ENCODE assay signal across 15 cellular contexts in genomic region chr20:45948742-45949541, GRCh38. TPM values are rescaled to one million over a fixed set of nuclear protein-coding genes. Genes with fewer than 3 reads are reported as not detected.
DNase-seq lines count a peak whose midpoint lies in the region; ATAC-seq and TF ChIP-seq lines count a peak whose summit lies in the region.
"Had no signal": no experiment of that assay in that cellular context is flagged by ENCODE, and none has a peak within 500 bp of the region (broad histone marks: within the 10 kb centered on the region; RNA-seq: fewer than 3 reads in every experiment).

No MANE protein-coding gene starts in this region.

- H3K4me3 Mint-ChIP-seq in activated naive CD4-positive, alpha-beta T cell treated with anti-CD3 and anti-CD28 coated beads for 36 hours = no peak overlapping the region
- H3K4me3 Mint-ChIP-seq in endodermal cell = no peak overlapping the region
- H3K4me3 Mint-ChIP-seq in stimulated activated effector memory CD8-positive, alpha-beta T cell treated with anti-CD3 and anti-CD28 coated beads, Interleukin-12 subunit alpha, Interleukin-12 subunit beta, amount 100 ng/mL, for 72 hours = no peak overlapping the region

- H3K27me3 Mint-ChIP-seq in activated naive CD4-positive, alpha-beta T cell treated with anti-CD3 and anti-CD28 coated beads for 36 hours (ENCODE audit: low read depth) = no peaks in the 10 kb centered on the region
- no peaks in the 10 kb centered on the region for H3K27me3 Mint-ChIP-seq in endodermal cell (ENCODE audit: insufficient read depth)

- H3K27ac Mint-ChIP-seq in activated naive CD4-positive, alpha-beta T cell treated with anti-CD3 and anti-CD28 coated beads for 36 hours = peak overlapping the region; percentile 71
- no peak overlapping the region for H3K27ac Mint-ChIP-seq in endodermal cell
- peak overlapping the region; percentile 88 for H3K27ac Mint-ChIP-seq in stimulated activated effector memory CD8-positive, alpha-beta T cell treated with anti-CD3 and anti-CD28 coated beads, Interleukin-12 subunit alpha, Interleukin-12 subunit beta, amount 100 ng/mL, for 72 hours

- no peaks in the 10 kb centered on the region for H3K9me2 ChIP-seq in OCI-LY7 (ENCODE audit: insufficient read depth, low read length)

- no peaks in the 10 kb centered on the region for H3K9me3 Mint-ChIP-seq in activated naive CD4-positive, alpha-beta T cell treated with anti-CD3 and anti-CD28 coated beads for 36 hours
- no peaks in the 10 kb centered on the region for H3K9me3 Mint-ChIP-seq in endodermal cell
- no peaks in the 10 kb centered on the region for H3K9me3 Mint-ChIP-seq in stimulated activated effector memory CD8-positive, alpha-beta T cell treated with anti-CD3 and anti-CD28 coated beads, Interleukin-12 subunit alpha, Interleukin-12 subunit beta, amount 100 ng/mL, for 72 hours

- no peaks in the 10 kb centered on the region for H4K20me1 ChIP-seq in OCI-LY7 (ENCODE audit: insufficient read depth, low read length)

- H3K9ac ChIP-seq in endodermal cell (ENCODE audit: extremely low read depth, low read length, poor library complexity, severe bottlenecking) = no peak overlapping the region

- no peak for TF ChIP-seq POLR2A in vagina (IDR thresholded peaks at IDR 0.05)

- POLR2A ChIA-PET in OCI-LY7 (lab: Charles Lee) = interaction anchor here (2.0 kb wide), 1 partner anchor 15 kb away, joined by 4 read pairs; the partner anchor contains the start of gene PCIF1

- no peak overlapping the region for H3K4me2 ChIP-seq in OCI-LY7 (ENCODE audit: low read length)

- TF ChIP-seq CTCF in OCI-LY7 (conservative IDR thresholded peaks at IDR 0.05; ENCODE audit: low read length) = no peak
- no peak for TF ChIP-seq CTCF in endodermal cell (conservative IDR thresholded peaks at IDR 0.05)
- TF ChIP-seq CTCF in vagina (IDR thresholded peaks at IDR 0.05) = no peak

- H3K27ac ChIP-seq in OCI-LY7 (ENCODE audit: low read depth, low read length, poor library complexity, severe bottlenecking) = no peak overlapping the region
- H3K27ac ChIP-seq in endodermal cell (ENCODE audit: low read depth, low read length) = peak overlapping the region; percentile 8
- H3K27ac ChIP-seq in vagina = no peak overlapping the region
- H3K27ac ChIP-seq: upper lobe of left lung had no signal

- DNase-seq in activated naive CD4-positive, alpha-beta T cell treated with anti-CD3 and anti-CD28 coated beads for 36 hours = no peak
- DNase-seq in activated naive CD4-positive, alpha-beta T cell treated with Interleukin-2 at 50 U/mL for 16 hours = no peak
- DNase-seq in OCI-LY7 (ENCODE audit: low spot score) (no peak), endodermal cell (no peak), vagina (ENCODE audit: extremely low spot score in 2 of 2) (no peak)
- no peak for DNase-seq in stimulated activated effector memory CD8-positive, alpha-beta T cell treated with anti-CD3 and anti-CD28 coated beads, Interleukin-12 subunit alpha, Interleukin-12 subunit beta, amount 100 ng/mL, for 72 hours (ENCODE audit: low spot score in 2 of 2)
- DNase-seq: activated CD8-positive, alpha-beta memory T cell treated with anti-CD3 and anti-CD28 coated beads, Interleukin-2, amount 50 U/mL, for 48 hours; DMS79 treated with DMSO at 0.1 percent for 48 hours; effector CD8-positive, alpha-beta T cell; NCI-H1417 treated with DMSO at 0.1 percent for 48 hours; NCI-H510A; RPMI8226; upper lobe of left lung had no signal

- H3K4me3 ChIP-seq in OCI-LY7 (ENCODE audit: low read depth, low read length, poor library complexity, severe bottlenecking) = no peak overlapping the region
- H3K4me3 ChIP-seq in endodermal cell (ENCODE audit: low read length) = no peak overlapping the region
- H3K4me3 ChIP-seq in vagina = no peak overlapping the region
- H3K4me3 ChIP-seq: upper lobe of left lung had no signal

- no peak overlapping the region for H2AFZ ChIP-seq in OCI-LY7 (ENCODE audit: low read length)

- peaks cover 5% of the 10 kb centered on the region for H3K4me1 Mint-ChIP-seq in activated naive CD4-positive, alpha-beta T cell treated with anti-CD3 and anti-CD28 coated beads for 36 hours (ENCODE audit: low read depth)
- no peaks in the 10 kb centered on the region for H3K4me1 Mint-ChIP-seq in endodermal cell
- H3K4me1 Mint-ChIP-seq in stimulated activated effector memory CD8-positive, alpha-beta T cell treated with anti-CD3 and anti-CD28 coated beads, Interleukin-12 subunit alpha, Interleukin-12 subunit beta, amount 100 ng/mL, for 72 hours = peaks cover 61% of the 10 kb centered on the region

- BruUV-seq in OCI-LY7 (replicated peaks; lab: Mats Ljungman, UMichigan) = TSS peak; percentile 48

- no peak for ATAC-seq in stimulated activated effector memory CD8-positive, alpha-beta T cell treated with anti-CD3 and anti-CD28 coated beads, Interleukin-12 subunit alpha, Interleukin-12 subunit beta, amount 100 ng/mL, for 72 hours
- ATAC-seq in GM18907 (IDR thresholded peaks at IDR 0.05; ENCODE audit: unreplicated experiment) = no peak
- ATAC-seq in HG02852 (IDR thresholded peaks at IDR 0.05; ENCODE audit: unreplicated experiment) = no peak

- no peaks in the 10 kb centered on the region for H3K27me3 ChIP-seq in endodermal cell (ENCODE audit: control insufficient read depth, insufficient read depth, low read length, poor library complexity, severe bottlenecking)
- no peaks in the 10 kb centered on the region for H3K27me3 ChIP-seq in vagina
- H3K27me3 ChIP-seq: upper lobe of left lung had no signal

- CTCF ChIA-PET in activated naive CD4-positive, alpha-beta T cell treated with anti-CD3 and anti-CD28 coated beads for 36 hours (lab: Charles Lee) = interaction anchor here (0.6 to 4.3 kb wide), 3 partner anchors 21 to 149 kb away, joined by 3 to 19 read pairs (median 3); no protein-coding TSS in a partner anchor
- CTCF ChIA-PET in OCI-LY7 (lab: Charles Lee; ENCODE audit: unreplicated experiment) = no interaction called here

- H3K4me1 ChIP-seq in OCI-LY7 (ENCODE audit: insufficient read depth, low read length, poor library complexity, severe bottlenecking) (peaks cover 8% of the 10 kb centered on the region), endodermal cell (ENCODE audit: control insufficient read depth, insufficient read depth, low read length) (no peaks in the 10 kb centered on the region), vagina (peaks cover 26% of the 10 kb centered on the region)

- intact Hi-C loops in activated naive CD4-positive, alpha-beta T cell treated with anti-CD3 and anti-CD28 coated beads for 36 hours (cut with micrococcal nuclease) = no loop called here
- intact Hi-C loops in OCI-LY7 (cut with micrococcal nuclease; ENCODE audit: unreplicated experiment) = no loop called here
- intact Hi-C loops in vagina (cut with DNase I) = no loop called here

- no peaks in the 10 kb centered on the region for H3K79me2 ChIP-seq in OCI-LY7 (ENCODE audit: insufficient read depth, low read depth, low read length)

- H3K36me3 ChIP-seq in OCI-LY7 (ENCODE audit: insufficient read depth, low read length) (peaks cover 97% of the 10 kb centered on the region), endodermal cell (ENCODE audit: control insufficient read depth, insufficient read depth, low read length) (peaks cover 66% of the 10 kb centered on the region), vagina (peaks cover 0 to 96% of the 10 kb centered on the region in 2 donors)

- peaks cover 17% of the 10 kb centered on the region for H3K36me3 Mint-ChIP-seq in activated naive CD4-positive, alpha-beta T cell treated with anti-CD3 and anti-CD28 coated beads for 36 hours (ENCODE audit: low read depth)
- H3K36me3 Mint-ChIP-seq in endodermal cell (ENCODE audit: low read depth) = peaks cover 54% of the 10 kb centered on the region
- peaks cover 100% of the 10 kb centered on the region for H3K36me3 Mint-ChIP-seq in stimulated activated effector memory CD8-positive, alpha-beta T cell treated with anti-CD3 and anti-CD28 coated beads, Interleukin-12 subunit alpha, Interleukin-12 subunit beta, amount 100 ng/mL, for 72 hours

- H3K9me3 ChIP-seq in OCI-LY7 (ENCODE audit: low read length) (no peaks in the 10 kb centered on the region), endodermal cell (ENCODE audit: control insufficient read depth, low read length) (no peaks in the 10 kb centered on the region), vagina (no peaks in the 10 kb centered on the region)
- H3K9me3 ChIP-seq: upper lobe of left lung had no signal

- 94 to 97% methylated on average over 9 to 10 of the region's 10 CpGs for WGBS in endodermal cell (ENCODE audit: insufficient coverage in 1 of 2, insufficient read length in 1 of 2), 2 experiments

RNA-seq across cellular contexts. Expression of gene PCIF1, which starts 14.5 kb away (rescaled TPM):
- 10 to 100 TPM; 39.2 to 39.5 TPM for total RNA-seq in activated naive CD4-positive, alpha-beta T cell treated with anti-CD3 and anti-CD28 coated beads for 36 hours
- 16.7 and 21.2 TPM in 2 replicates for total RNA-seq in OCI-LY7 (2014; rRNA removed; shearing (Covaris generic))
- 40.6 and 50.3 TPM in 2 replicates for total RNA-seq in OCI-LY7 (2022)
- 10 to 100 TPM; 22.0 to 34.5 TPM for total RNA-seq in endodermal cell
- polyA plus RNA-seq in endodermal cell (2013, experiment 1 of 2) = 40.7 TPM
- 37.1 TPM for polyA plus RNA-seq in endodermal cell (2013, experiment 2 of 2)
- total RNA-seq in vagina = 36.6 TPM

RNA-seq across cellular contexts. Expression of gene ZNF335, which starts 23.1 kb away (rescaled TPM):
- 10 to 100 TPM; 26.8 to 28.0 TPM for total RNA-seq in activated naive CD4-positive, alpha-beta T cell treated with anti-CD3 and anti-CD28 coated beads for 36 hours
- 15.0 and 21.0 TPM in 2 replicates for total RNA-seq in OCI-LY7 (2014; rRNA removed; shearing (Covaris generic))
- total RNA-seq in OCI-LY7 (2022) (28.4 and 30.5 TPM in 2 replicates), endodermal cell (10 to 100 TPM; 18.3 to 21.0 TPM), vagina (24.1 TPM)
- polyA plus RNA-seq in endodermal cell (2013, experiment 1 of 2) = 14.5 TPM
- 12.8 TPM for polyA plus RNA-seq in endodermal cell (2013, experiment 2 of 2)

RNA-seq across cellular contexts. Expression of gene PLTP, which starts 37.0 kb away (rescaled TPM):
- total RNA-seq in activated naive CD4-positive, alpha-beta T cell treated with anti-CD3 and anti-CD28 coated beads for 36 hours = 1 to 10 TPM; 4.3 to 4.8 TPM
- 14.3 and 17.1 TPM in 2 replicates for total RNA-seq in OCI-LY7 (2014; rRNA removed; shearing (Covaris generic))
- total RNA-seq in OCI-LY7 (2022) = 12.7 and 15.8 TPM in 2 replicates
- 100 to 1,000 TPM in 1 of 2 donors, 10 to 100 TPM in 1; 92.1 to 123 TPM for total RNA-seq in endodermal cell
- polyA plus RNA-seq in endodermal cell (2013, experiment 1 of 2) = 92.8 TPM
- polyA plus RNA-seq in endodermal cell (2013, experiment 2 of 2) = 82.3 TPM
- total RNA-seq in vagina = 292 TPM

RNA-seq across cellular contexts. Expression of gene CTSA, which starts 57.8 kb away (rescaled TPM):
- total RNA-seq in activated naive CD4-positive, alpha-beta T cell treated with anti-CD3 and anti-CD28 coated beads for 36 hours = 10 to 100 TPM; 28.7 to 31.5 TPM
- 27.1 and 33.1 TPM in 2 replicates for total RNA-seq in OCI-LY7 (2014; rRNA removed; shearing (Covaris generic))
- 36.4 and 36.7 TPM in 2 replicates for total RNA-seq in OCI-LY7 (2022)
- 10 to 100 TPM; 70.7 to 84.8 TPM for total RNA-seq in endodermal cell
- 38.6 TPM for polyA plus RNA-seq in endodermal cell (2013, experiment 1 of 2)
- polyA plus RNA-seq in endodermal cell (2013, experiment 2 of 2) = 34.6 TPM
- 114 TPM for total RNA-seq in vagina

RNA-seq across cellular contexts. Expression of gene NEURL2, which starts 57.9 kb away (rescaled TPM):
- total RNA-seq in activated naive CD4-positive, alpha-beta T cell treated with anti-CD3 and anti-CD28 coated beads for 36 hours = 1 to 10 TPM in 1 of 2 experiments, under 1 TPM in 1; 0.99 to 1.4 TPM
- 6.0 and 10.7 TPM in 2 replicates for total RNA-seq in OCI-LY7 (2014; rRNA removed; shearing (Covaris generic))
- total RNA-seq in OCI-LY7 (2022) (6.2 and 9.9 TPM in 2 replicates), endodermal cell (1 to 10 TPM; 4.4 to 6.4 TPM), vagina (15.2 TPM)
- 1.5 TPM for polyA plus RNA-seq in endodermal cell (2013, experiment 1 of 2)
- 1.9 TPM for polyA plus RNA-seq in endodermal cell (2013, experiment 2 of 2)

Comparison
In these comparisons a context has a peak if more than half of its experiments do, and no peak if none do; other contexts are left out.
1. RNA of gene PLTP, which starts 37.0 kb away (total RNA-seq): 292 TPM in vagina (single experiment) and 92.1 to 123 TPM in endodermal cell; 12.7 to 17.1 TPM in OCI-LY7 and 4.3 to 4.8 TPM in activated naive CD4-positive, alpha-beta T cell treated with anti-CD3 and anti-CD28 coated beads for 36 hours; every median in the first group is over 4 times any median in the second.